1 cellular context compared by ENCODE assay signal in genomic region chr2:183089192-183089851, GRCh38.
TF ChIP-seq lines count a peak whose summit lies in the region.

No MANE protein-coding gene starts in this region.

TF ChIP-seq in HepG2, 621 proteins besides CTCF, POLR2A, EP300 and RAD21:
- TF ChIP-seq ZNF605 (CRISPR knock-in tag; IDR thresholded peaks at IDR 0.05) = no peak
